ENCODE assay signal across 34 cellular contexts in genomic region chr11:122120096-122120495, GRCh38. TPM values are rescaled to one million over a fixed set of nuclear protein-coding genes. Genes with fewer than 3 reads are reported as not detected.
"Had no signal": no experiment of that assay in that cellular context is flagged by ENCODE, and none has a peak within 500 bp of the region (broad histone marks: within the 10 kb centered on the region; RNA-seq: fewer than 3 reads in every experiment).

No MANE protein-coding gene starts in this region.

- H3K4me1 Mint-ChIP-seq: activated CD4-positive, alpha-beta T cell treated with anti-CD3 and anti-CD28 coated beads for 36 hours; activated CD4-positive, alpha-beta T cell treated with anti-CD3 and anti-CD28 coated beads, Interleukin-2, amount 10 ng/mL, durations not matched to agents 24 days and 14 days; activated CD8-positive, alpha-beta memory T cell treated with anti-CD3 and anti-CD28 coated beads, Interleukin-2, amount 10 ng/mL, durations not matched to agents 7 days and 5 days; activated naive CD4-positive, alpha-beta T cell treated with anti-CD3 and anti-CD28 coated beads, Interleukin-2, amount 50 U/mL, for 24 hours; activated naive CD8-positive, alpha-beta T cell treated with anti-CD3 and anti-CD28 coated beads for 36 hours; activated naive CD8-positive, alpha-beta T cell treated with anti-CD3 and anti-CD28 coated beads, Interleukin-2, amount 50 U/mL, for 24 hours; central memory CD8-positive, alpha-beta T cell had no signal

- H3K27ac ChIP-seq: ascending aorta, brain microvascular endothelial cell, esophagus muscularis mucosa, gastroesophageal sphincter, heart right ventricle had no signal

- H3K4me3 Mint-ChIP-seq: activated CD4-positive, alpha-beta memory T cell treated with anti-CD3 and anti-CD28 coated beads for 36 hours; activated CD4-positive, alpha-beta T cell treated with anti-CD3 and anti-CD28 coated beads for 36 hours; activated CD4-positive, alpha-beta T cell treated with anti-CD3 and anti-CD28 coated beads, Interleukin-2, amount 10 ng/mL, durations not matched to agents 24 days and 14 days; activated CD8-positive, alpha-beta memory T cell treated with anti-CD3 and anti-CD28 coated beads, Interleukin-2, amount 10 ng/mL, durations not matched to agents 7 days and 5 days; activated CD8-positive, alpha-beta T cell treated with anti-CD3 and anti-CD28 coated beads, Interleukin-2, amount 10 ng/mL, durations not matched to agents 7 days and 5 days; activated naive CD4-positive, alpha-beta T cell treated with anti-CD3 and anti-CD28 coated beads for 36 hours; activated naive CD4-positive, alpha-beta T cell treated with anti-CD3 and anti-CD28 coated beads, Interleukin-2, amount 50 U/mL, for 24 hours; activated naive CD8-positive, alpha-beta T cell treated with anti-CD3 and anti-CD28 coated beads for 36 hours; activated naive CD8-positive, alpha-beta T cell treated with anti-CD3 and anti-CD28 coated beads, Interleukin-2, amount 50 U/mL, for 24 hours; activated T-helper 1 cell treated with anti-CD3 and anti-CD28 coated beads, Interleukin-12 subunit alpha, Interleukin-12 subunit beta, Interleukin-2, Interleukin-4 antibody, amounts not matched to agents 30 ng/mL and 10 ng/mL and 1 ng/mL, durations not matched to agents 14 hours and 24 hours and 36 hours; central memory CD8-positive, alpha-beta T cell; effector memory CD8-positive, alpha-beta T cell had no signal

- H3K27me3 ChIP-seq: ascending aorta, brain microvascular endothelial cell, esophagus muscularis mucosa, gastroesophageal sphincter, heart right ventricle had no signal

- H3K9me3 Mint-ChIP-seq: activated CD4-positive, alpha-beta memory T cell treated with anti-CD3 and anti-CD28 coated beads for 36 hours; activated CD4-positive, alpha-beta T cell treated with anti-CD3 and anti-CD28 coated beads, Interleukin-2, amount 10 ng/mL, durations not matched to agents 24 days and 14 days; activated naive CD4-positive, alpha-beta T cell treated with anti-CD3 and anti-CD28 coated beads for 36 hours; activated naive CD4-positive, alpha-beta T cell treated with anti-CD3 and anti-CD28 coated beads, Interleukin-2, amount 50 U/mL, for 24 hours; activated naive CD8-positive, alpha-beta T cell treated with anti-CD3 and anti-CD28 coated beads for 36 hours; activated naive CD8-positive, alpha-beta T cell treated with anti-CD3 and anti-CD28 coated beads, Interleukin-2, amount 50 U/mL, for 24 hours; activated T-helper 1 cell treated with anti-CD3 and anti-CD28 coated beads, Interleukin-12 subunit alpha, Interleukin-12 subunit beta, Interleukin-2, Interleukin-4 antibody, amounts not matched to agents 30 ng/mL and 10 ng/mL and 1 ng/mL, durations not matched to agents 14 hours and 24 hours and 36 hours; activated T-helper 2 cell treated with anti-CD3 and anti-CD28 coated beads, Interferon-gamma antibody, Interleukin-2, Interleukin-4, amounts not matched to agents 10 μg/mL and 5 μg/mL and 100 μg/mL, durations not matched to agents 14 hours and 24 hours and 36 hours; central memory CD8-positive, alpha-beta T cell; effector memory CD8-positive, alpha-beta T cell had no signal

- H3K36me3 Mint-ChIP-seq: activated CD4-positive, alpha-beta memory T cell treated with anti-CD3 and anti-CD28 coated beads for 36 hours; activated CD8-positive, alpha-beta memory T cell treated with anti-CD3 and anti-CD28 coated beads, Interleukin-2, amount 10 ng/mL, durations not matched to agents 7 days and 5 days; activated naive CD4-positive, alpha-beta T cell treated with anti-CD3 and anti-CD28 coated beads, Interleukin-2, amount 50 U/mL, for 24 hours; activated naive CD8-positive, alpha-beta T cell treated with anti-CD3 and anti-CD28 coated beads for 36 hours had no signal

- H3K36me3 ChIP-seq: esophagus muscularis mucosa, gastroesophageal sphincter, heart right ventricle had no signal

- FAIRE-seq: bronchial epithelial cell, colon had no signal

- H3K27ac Mint-ChIP-seq: activated CD4-positive, alpha-beta memory T cell treated with anti-CD3 and anti-CD28 coated beads for 36 hours; activated CD4-positive, alpha-beta T cell treated with anti-CD3 and anti-CD28 coated beads for 36 hours; activated CD4-positive, alpha-beta T cell treated with anti-CD3 and anti-CD28 coated beads, Interleukin-2, amount 10 ng/mL, durations not matched to agents 24 days and 14 days; activated CD8-positive, alpha-beta memory T cell treated with anti-CD3 and anti-CD28 coated beads, Interleukin-2, amount 10 ng/mL, durations not matched to agents 7 days and 5 days; activated CD8-positive, alpha-beta T cell treated with anti-CD3 and anti-CD28 coated beads, Interleukin-2, amount 10 ng/mL, durations not matched to agents 7 days and 5 days; activated naive CD4-positive, alpha-beta T cell treated with anti-CD3 and anti-CD28 coated beads for 36 hours; activated naive CD4-positive, alpha-beta T cell treated with anti-CD3 and anti-CD28 coated beads, Interleukin-2, amount 50 U/mL, for 24 hours; activated naive CD8-positive, alpha-beta T cell treated with anti-CD3 and anti-CD28 coated beads for 36 hours; activated naive CD8-positive, alpha-beta T cell treated with anti-CD3 and anti-CD28 coated beads, Interleukin-2, amount 50 U/mL, for 24 hours; activated T-helper 1 cell treated with anti-CD3 and anti-CD28 coated beads, Interleukin-12 subunit alpha, Interleukin-12 subunit beta, Interleukin-2, Interleukin-4 antibody, amounts not matched to agents 30 ng/mL and 10 ng/mL and 1 ng/mL, durations not matched to agents 14 hours and 24 hours and 36 hours; activated T-helper 2 cell treated with anti-CD3 and anti-CD28 coated beads, Interferon-gamma antibody, Interleukin-2, Interleukin-4, amounts not matched to agents 10 μg/mL and 5 μg/mL and 100 μg/mL, durations not matched to agents 14 hours and 24 hours and 36 hours; effector memory CD8-positive, alpha-beta T cell had no signal

- H3K9me3 ChIP-seq: ascending aorta, esophagus muscularis mucosa, gastroesophageal sphincter, heart right ventricle had no signal

- H3K27me3 Mint-ChIP-seq: activated CD4-positive, alpha-beta T cell treated with anti-CD3 and anti-CD28 coated beads, Interleukin-2, amount 10 ng/mL, durations not matched to agents 24 days and 14 days; activated CD8-positive, alpha-beta memory T cell treated with anti-CD3 and anti-CD28 coated beads, Interleukin-2, amount 10 ng/mL, durations not matched to agents 7 days and 5 days; activated naive CD4-positive, alpha-beta T cell treated with anti-CD3 and anti-CD28 coated beads, Interleukin-2, amount 50 U/mL, for 24 hours; activated naive CD8-positive, alpha-beta T cell treated with anti-CD3 and anti-CD28 coated beads, Interleukin-2, amount 50 U/mL, for 24 hours; effector memory CD8-positive, alpha-beta T cell had no signal

- H3K4me3 ChIP-seq: ascending aorta, esophagus muscularis mucosa, gastroesophageal sphincter, heart right ventricle had no signal

- DNase-seq: activated CD4-positive, alpha-beta memory T cell treated with anti-CD3 and anti-CD28 coated beads for 36 hours; activated CD4-positive, alpha-beta T cell treated with anti-CD3 and anti-CD28 coated beads for 36 hours; activated CD4-positive, alpha-beta T cell treated with anti-CD3 and anti-CD28 coated beads, Interleukin-2, amount 10 ng/mL, durations not matched to agents 24 days and 14 days; activated CD4-positive, CD25-positive, alpha-beta regulatory T cell; activated CD4-positive, CD25-positive, alpha-beta regulatory T cell treated with anti-CD3 and anti-CD28 coated beads, Interleukin-2, amount 50 U/mL, for 72 hours; activated CD8-positive, alpha-beta memory T cell treated with anti-CD3 and anti-CD28 coated beads, Interleukin-2, amount 10 ng/mL, durations not matched to agents 7 days and 5 days; activated CD8-positive, alpha-beta memory T cell treated with anti-CD3 and anti-CD28 coated beads, Interleukin-2, amount 50 U/mL, for 4 hours; activated CD8-positive, alpha-beta T cell treated with anti-CD3 and anti-CD28 coated beads, Interleukin-2, amount 10 ng/mL, durations not matched to agents 7 days and 5 days; activated effector memory CD4-positive, alpha-beta T cell treated with anti-CD3 and anti-CD28 coated beads, Interleukin-2, amount 50 U/mL, for 16 hours; activated naive CD4-positive, alpha-beta T cell treated with anti-CD3 and anti-CD28 coated beads for 36 hours; activated naive CD8-positive, alpha-beta T cell treated with anti-CD3 and anti-CD28 coated beads for 36 hours; activated naive CD8-positive, alpha-beta T cell treated with anti-CD3 and anti-CD28 coated beads, Interleukin-2, amount 50 U/mL, for 24 hours; activated T-cell treated with anti-CD3 and anti-CD28 coated beads, Interleukin-2, amount 50 U/mL, for 1 hour; activated T-cell treated with anti-CD3 and anti-CD28 coated beads, Interleukin-2, amount 50 U/mL, for 48 hours; brain microvascular endothelial cell; cortex of kidney; dermis blood vessel endothelial cell; effector CD4-positive, alpha-beta T cell; effector memory CD8-positive, alpha-beta T cell; erythroblast; foreskin melanocyte; heart right ventricle; T-helper 2 cell had no signal

RNA-seq across cellular contexts. Expression of gene BLID, which starts 4.1 kb away (rescaled TPM):
- total RNA-seq: activated CD4-positive, alpha-beta memory T cell treated with anti-CD3 and anti-CD28 coated beads for 36 hours; activated CD4-positive, alpha-beta T cell treated with anti-CD3 and anti-CD28 coated beads for 36 hours; activated CD4-positive, alpha-beta T cell treated with anti-CD3 and anti-CD28 coated beads, Interleukin-2, amount 10 ng/mL, durations not matched to agents 24 days and 14 days; activated CD8-positive, alpha-beta memory T cell treated with anti-CD3 and anti-CD28 coated beads for 36 hours; activated CD8-positive, alpha-beta memory T cell treated with anti-CD3 and anti-CD28 coated beads, Interleukin-2, amount 10 ng/mL, durations not matched to agents 7 days and 5 days; activated CD8-positive, alpha-beta T cell treated with anti-CD3 and anti-CD28 coated beads, Interleukin-2, amount 10 ng/mL, durations not matched to agents 7 days and 5 days; activated naive CD4-positive, alpha-beta T cell treated with anti-CD3 and anti-CD28 coated beads for 36 hours; activated naive CD8-positive, alpha-beta T cell treated with anti-CD3 and anti-CD28 coated beads for 36 hours; activated T-helper 1 cell treated with anti-CD3 and anti-CD28 coated beads, Interleukin-12 subunit alpha, Interleukin-12 subunit beta, Interleukin-2, Interleukin-4 antibody, amounts not matched to agents 30 ng/mL and 10 ng/mL and 1 ng/mL, durations not matched to agents 14 hours and 24 hours and 36 hours; activated T-helper 2 cell treated with anti-CD3 and anti-CD28 coated beads, Interferon-gamma antibody, Interleukin-2, Interleukin-4, amounts not matched to agents 10 μg/mL and 5 μg/mL and 100 μg/mL, durations not matched to agents 14 hours and 24 hours and 36 hours; ascending aorta; bronchial epithelial cell; dermis blood vessel endothelial cell; T-helper 1 cell treated with Interleukin-12 subunit alpha and Interleukin-12 subunit beta and Interleukin-4 antibody, amounts not matched to agents 30 ng/mL and 1 ng/mL, for 36 hours had no signal
